ENCODE assay signal across 28 cellular contexts in genomic region chr3:165885558-165886270, GRCh38. TPM values are rescaled to one million over a fixed set of nuclear protein-coding genes. Genes with fewer than 3 reads are reported as not detected.
DNase-seq lines count a peak whose midpoint lies in the region; ATAC-seq and TF ChIP-seq lines count a peak whose summit lies in the region.
"Had no signal": no experiment of that assay in that cellular context is flagged by ENCODE, and none has a peak within 500 bp of the region (broad histone marks: within the 10 kb centered on the region; RNA-seq: fewer than 3 reads in every experiment).

No MANE protein-coding gene starts in this region.

- H2BK20ac ChIP-seq in H9 (ENCODE audit: low read depth, low read length, poor library complexity, severe bottlenecking) = no peak overlapping the region

- peak overlapping the region in 1 of 2 experiments; percentile 16; a peak in 1 of 5 replicates for H3K4me3 Mint-ChIP-seq in H9
- peak overlapping the region; percentile 41 for H3K4me3 Mint-ChIP-seq in WTC11
- H3K4me3 Mint-ChIP-seq: CD14-positive monocyte; CD8-positive, alpha-beta memory T cell; HFFc6; T-cell had no signal

- no peaks in the 10 kb centered on the region for H3K9me3 Mint-ChIP-seq in H9
- H3K9me3 Mint-ChIP-seq in WTC11 = no peaks in the 10 kb centered on the region
- H3K9me3 Mint-ChIP-seq: T-cell had no signal

- H2BK5ac ChIP-seq in H9 (ENCODE audit: insufficient read length, low read length) = no peak overlapping the region

- H3K27me3 ChIP-seq in ACC112 (ENCODE audit: insufficient read depth, low read length) (no peaks in the 10 kb centered on the region), H9 (ENCODE audit: insufficient read depth, low read length) (no peaks in the 10 kb centered on the region), iPS-15b (ENCODE audit: control insufficient read depth, insufficient read depth, low read length) (no peaks in the 10 kb centered on the region)
- H3K27me3 ChIP-seq: BE2C, SJSA1 had no signal

- no peak overlapping the region for H3T11ph ChIP-seq in H9 (ENCODE audit: low read length)

- peaks cover 8 to 18% of the 10 kb centered on the region in 2 experiments for H3K4me1 Mint-ChIP-seq in H9
- peaks cover 23% of the 10 kb centered on the region for H3K4me1 Mint-ChIP-seq in WTC11
- H3K4me1 Mint-ChIP-seq: CD14-positive monocyte; CD8-positive, alpha-beta memory T cell; T-cell had no signal

- H3K9ac ChIP-seq in H9 (ENCODE audit: extremely low read depth, insufficient read length, low read length) (no peak overlapping the region), iPS-15b (ENCODE audit: low read depth, low read length) (peak overlapping the region; percentile 32)

- H3K36me3 Mint-ChIP-seq in H9 (ENCODE audit: insufficient read depth in 1 of 3, low read depth in 3 of 3) (no peaks in the 10 kb centered on the region), WTC11 (peaks cover 3% of the 10 kb centered on the region)
- H3K36me3 Mint-ChIP-seq: CD14-positive monocyte; CD8-positive, alpha-beta memory T cell; T-cell had no signal

- POLR2A ChIA-PET in WTC11 (lab: Charles Lee) = no interaction called here

- H3K4ac ChIP-seq in H9 (ENCODE audit: low read depth, low read length) = no peak overlapping the region

- H3K36me3 ChIP-seq in ACC112 (ENCODE audit: insufficient read depth, low read length) (no peaks in the 10 kb centered on the region), iPS-15b (ENCODE audit: control insufficient read depth, insufficient read depth, low read length) (no peaks in the 10 kb centered on the region)
- H3K36me3 ChIP-seq: BE2C, SJSA1 had no signal

- WGBS in H9 (ENCODE audit: extremely low coverage, insufficient read length, low lambda C conversion rate) = no CpG with 5 or more reads among the region's 5 CpGs

- H3K27me3 Mint-ChIP-seq in H9 (ENCODE audit: low read depth) = no peaks in the 10 kb centered on the region
- no peaks in the 10 kb centered on the region for H3K27me3 Mint-ChIP-seq in WTC11 (ENCODE audit: low read depth)
- H3K27me3 Mint-ChIP-seq: CD8-positive, alpha-beta memory T cell; T-cell had no signal

- H3K23me2 ChIP-seq in H9 (ENCODE audit: insufficient read length, low read depth, low read length, poor library complexity, severe bottlenecking) = no peaks in the 10 kb centered on the region

- H3K4me1 ChIP-seq in ACC112 (ENCODE audit: control insufficient read depth, insufficient read depth, low read length, unreplicated experiment) (no peaks in the 10 kb centered on the region), H9 (ENCODE audit: insufficient read depth, low read length) (no peaks in the 10 kb centered on the region), iPS-15b (ENCODE audit: control insufficient read depth, insufficient read depth, low read length) (peaks cover 7% of the 10 kb centered on the region)
- H3K4me1 ChIP-seq: BE2C, SJSA1 had no signal

- no peaks in the 10 kb centered on the region for H3K79me2 ChIP-seq in ACC112 (ENCODE audit: control insufficient read depth, insufficient read depth, low read length, unreplicated experiment)
- H3K79me2 ChIP-seq in H9 (ENCODE audit: insufficient read depth, low read length) = no peaks in the 10 kb centered on the region

- peak overlapping the region; percentile 41 to 93 (median 59) for H3K27ac Mint-ChIP-seq in H9
- peak overlapping the region; percentile 93 for H3K27ac Mint-ChIP-seq in WTC11
- H3K27ac Mint-ChIP-seq: CD14-positive monocyte; CD8-positive, alpha-beta memory T cell; HFFc6; T-cell had no signal

- no peak overlapping the region for H3K56ac ChIP-seq in H9 (ENCODE audit: insufficient read length, low read depth, low read length)

- H4K91ac ChIP-seq in H9 (ENCODE audit: insufficient read length, low read depth, low read length) = no peak overlapping the region

- H3K23ac ChIP-seq in H9 (ENCODE audit: insufficient read length, low read depth, low read length) = no peak overlapping the region

- TF ChIP-seq CTCF in H9 (conservative IDR thresholded peaks at IDR 0.05) (no peak), WTC11 (IDR thresholded peaks at IDR 0.05) (no peak)

- H3K9me3 ChIP-seq in H9 (ENCODE audit: control insufficient read depth, low read depth, low read length) = no peaks in the 10 kb centered on the region
- H3K9me3 ChIP-seq in iPS-15b (ENCODE audit: control insufficient read depth, insufficient read depth, low read length) = no peaks in the 10 kb centered on the region
- H3K9me3 ChIP-seq: BE2C, SJSA1 had no signal

- H2AFZ ChIP-seq in ACC112 (ENCODE audit: low read length, unreplicated experiment) (peak overlapping the region; percentile 50), H9 (ENCODE audit: low read length) (peak overlapping the region; percentile 45)

- no peak overlapping the region for H3K4me2 ChIP-seq in H9 (ENCODE audit: insufficient read depth, insufficient read length, low read length)

- H3K4me3 ChIP-seq in ACC112 (ENCODE audit: low read depth, low read length) = no peak overlapping the region
- H3K4me3 ChIP-seq in iPS-15b (ENCODE audit: low read depth, low read length) = no peak overlapping the region
- H3K4me3 ChIP-seq: SJSA1 had no signal

- H4K20me1 ChIP-seq in H9 (ENCODE audit: control insufficient read depth, insufficient read depth, insufficient read length) = no peaks in the 10 kb centered on the region

- DNase-seq in H9 (no peak), WTC11 (ENCODE audit: low spot score) (no peak), middle frontal gyrus (ENCODE audit: extremely low spot score, low spot score) (no peak), NCI-H510A treated with DMSO at 0.1 percent for 48 hours (lab: John Stamatoyannopoulos, UW) (no peak), DMS79 (lab: John Stamatoyannopoulos, UW) (no peak), NCI-H526 (lab: John Stamatoyannopoulos, UW) (no peak)
- DNase-seq: ACHN; BE2C; CD8-positive, alpha-beta memory T cell; DMS 273 treated with DMSO at 0.1 percent for 48 hours; H7; HFFc6; Karpas-422; NCI-H1092 treated with DMSO at 0.1 percent for 48 hours; NCI-H1436 treated with DMSO at 0.1 percent for 48 hours; NCI-H187 treated with DMSO at 0.1 percent for 48 hours; NCI-H2107; NCI-H526 treated with DMSO at 0.1 percent for 48 hours; Right ventricle myocardium superior; RPMI8226; T-cell had no signal

- CTCF ChIA-PET in WTC11 (lab: Charles Lee) = interaction anchor here (0.9 kb wide), 1 partner anchor 10 kb away, joined by 3 read pairs; no protein-coding TSS in a partner anchor

- H3K79me1 ChIP-seq in H9 (ENCODE audit: insufficient read depth, low read depth, low read length, poor library complexity, severe bottlenecking) = no peaks in the 10 kb centered on the region

- peak; percentile 75 for ATAC-seq in WTC11
- ATAC-seq: HepG2, T-cell had no signal

- no peak overlapping the region for H3K18ac ChIP-seq in H9 (ENCODE audit: insufficient read length, low read depth, low read length)

- H2BK15ac ChIP-seq in H9 (ENCODE audit: low read depth, low read length) = no peak overlapping the region

- H4K5ac ChIP-seq in H9 (ENCODE audit: insufficient read length, low read depth, low read length) = no peak overlapping the region

- no peak overlapping the region for H4K8ac ChIP-seq in H9 (replicated peaks; ENCODE audit: insufficient read length, low read depth, low read length)

- H2AK5ac ChIP-seq in H9 (ENCODE audit: insufficient read length, low read length) = no peak overlapping the region

- H2BK120ac ChIP-seq in H9 (ENCODE audit: low read depth, low read length, poor library complexity, severe bottlenecking) = no peak overlapping the region

- no peak overlapping the region for H3K14ac ChIP-seq in H9 (ENCODE audit: insufficient read depth, low read length)

- no peak overlapping the region for H2BK12ac ChIP-seq in H9 (ENCODE audit: insufficient read length, low read depth, low read length)

- H3K27ac ChIP-seq in ACC112 (ENCODE audit: low read depth, low read length) (no peak overlapping the region), H9 (ENCODE audit: insufficient read length, low read depth, low read length) (no peak overlapping the region)
- H3K27ac ChIP-seq: 22Rv1, HL-60, SJSA1 had no signal

TF ChIP-seq in WTC11, 78 proteins besides CTCF, POLR2A, EP300 and RAD21 (continues in another document):
- TF ChIP-seq TCF7 (CRISPR knock-in tag; IDR thresholded peaks at IDR 0.05; ENCODE audit: low read depth) (no peak), ZBTB43 (CRISPR knock-in tag; IDR thresholded peaks at IDR 0.05) (no peak), ZNF423 (CRISPR knock-in tag; IDR thresholded peaks at IDR 0.05) (no peak), ZSCAN18 (CRISPR knock-in tag; IDR thresholded peaks at IDR 0.05) (no peak), ZNF263 (CRISPR knock-in tag; IDR thresholded peaks at IDR 0.05; ENCODE audit: low read depth) (no peak)

RNA-seq across cellular contexts. Expression of gene BCHE, which starts 48.5 kb away (rescaled TPM):
- 0.79 and 1.4 TPM in 2 replicates for total RNA-seq in H9 (2021)
- total RNA-seq in WTC11 (2021) = 1.7 to 2.3 TPM (median 2.2 TPM) in 3 replicates
- total RNA-seq: CD8-positive, alpha-beta memory T cell; HepG2; HFFc6; SJSA1; T-cell had no signal
